In genomic region chr6:146666909-146667308, GRCh38 we compare ENCODE assay signal across 17 cellular contexts.
DNase-seq lines count a peak whose midpoint lies in the region; ATAC-seq and TF ChIP-seq lines count a peak whose summit lies in the region.
"Had no signal": no experiment of that assay in that cellular context is flagged by ENCODE, and none has a peak within 500 bp of the region (broad histone marks: within the 10 kb centered on the region; RNA-seq: fewer than 3 reads in every experiment).

No MANE protein-coding gene starts in this region.

- CTCF ChIA-PET in WTC11 (lab: Charles Lee) = no interaction called here
- CTCF ChIA-PET in PC-9 (lab: Charles Lee) = no interaction called here

- H3K36me3 ChIP-seq in endodermal cell (ENCODE audit: control insufficient read depth, insufficient read depth, low read length) = no peaks in the 10 kb centered on the region
- no peaks in the 10 kb centered on the region for H3K36me3 ChIP-seq in PC-9 (ENCODE audit: low read depth)

- no peaks in the 10 kb centered on the region for H3K9me3 ChIP-seq in endodermal cell (ENCODE audit: control insufficient read depth, low read length)
- H3K9me3 ChIP-seq in PC-9 (ENCODE audit: insufficient read depth, low read depth) = no peaks in the 10 kb centered on the region
- H3K9me3 ChIP-seq: A549 had no signal

- ATAC-seq in WTC11 (peak; percentile 51; the same call in 1 of the 2 replicates), left colon (peak; percentile 42)
- ATAC-seq in effector memory CD8-positive, alpha-beta T cell (replicated peaks) = no peak
- ATAC-seq: A549; CD8-positive, alpha-beta T cell had no signal

- H3K36me3 Mint-ChIP-seq in WTC11 (no peaks in the 10 kb centered on the region), endodermal cell (ENCODE audit: low read depth) (no peaks in the 10 kb centered on the region)
- no peaks in the 10 kb centered on the region for H3K36me3 Mint-ChIP-seq in effector memory CD8-positive, alpha-beta T cell (ENCODE audit: insufficient read depth)
- H3K36me3 Mint-ChIP-seq: CD14-positive monocyte; CD8-positive, alpha-beta T cell; IgD-negative memory B cell had no signal

- H3F3A ChIP-seq in PC-9 (ENCODE audit: insufficient read depth, low read depth) = no peaks in the 10 kb centered on the region

- DNase-seq in OCI-M1 (lab: John Stamatoyannopoulos, UW) = peak; percentile 12
- no peak for DNase-seq in WTC11 (ENCODE audit: low spot score)
- DNase-seq in endodermal cell = no peak
- no peak for DNase-seq in left colon
- DNase-seq in PC-9 = no peak
- DNase-seq in effector memory CD8-positive, alpha-beta T cell = no peak
- DNase-seq in RKO (ENCODE audit: low spot score) = no peak
- DNase-seq in SIG-M5 treated with dmso at 0.1 percent for 504 hours (lab: John Stamatoyannopoulos, UW; ENCODE audit: unreplicated experiment) = no peak
- DNase-seq: CD8-positive, alpha-beta T cell; COR-L47; DMS153; DMS79 treated with DMSO at 0.1 percent for 48 hours; GF-D8; H7 had no signal

- no peaks in the 10 kb centered on the region for H3K9me2 ChIP-seq in PC-9 (ENCODE audit: insufficient read depth)

- H3K4me3 ChIP-seq in endodermal cell (ENCODE audit: low read length) (no peak overlapping the region), PC-9 (no peak overlapping the region)
- H3K4me3 ChIP-seq: A549 had no signal

- H3K4me2 ChIP-seq in PC-9 = no peak overlapping the region
- H3K4me2 ChIP-seq: A549 had no signal

- no peak overlapping the region for H2AFZ ChIP-seq in PC-9

- no peak overlapping the region for H3K9ac ChIP-seq in endodermal cell (ENCODE audit: extremely low read depth, low read length, poor library complexity, severe bottlenecking)

- POLR2A ChIA-PET in WTC11 (lab: Charles Lee) = no interaction called here
- POLR2A ChIA-PET in PC-9 (lab: Charles Lee; ENCODE audit: unreplicated experiment) = no interaction called here

- H3K27me3 Mint-ChIP-seq in WTC11 (ENCODE audit: low read depth) = no peaks in the 10 kb centered on the region; the same call in 1 of the 2 replicates
- no peaks in the 10 kb centered on the region for H3K27me3 Mint-ChIP-seq in endodermal cell (ENCODE audit: insufficient read depth)
- no peaks in the 10 kb centered on the region for H3K27me3 Mint-ChIP-seq in effector memory CD8-positive, alpha-beta T cell
- H3K27me3 Mint-ChIP-seq: IgD-negative memory B cell had no signal

- intact Hi-C loops in left colon (cut with DNase I, micrococcal nuclease) (no loop called here), PC-9 (cut with micrococcal nuclease; ENCODE audit: unreplicated experiment) (no loop called here)

- no peak overlapping the region for H3K27ac Mint-ChIP-seq in WTC11
- no peak overlapping the region for H3K27ac Mint-ChIP-seq in endodermal cell
- no peak overlapping the region for H3K27ac Mint-ChIP-seq in effector memory CD8-positive, alpha-beta T cell
- H3K27ac Mint-ChIP-seq: CD14-positive monocyte; CD8-positive, alpha-beta T cell; IgD-negative memory B cell had no signal

- H4K20me1 ChIP-seq in PC-9 (ENCODE audit: insufficient read depth) = no peaks in the 10 kb centered on the region

- no peaks in the 10 kb centered on the region for H3K79me2 ChIP-seq in PC-9 (ENCODE audit: low read depth)

- H3K9me3 Mint-ChIP-seq in WTC11 = 0 out of 2 replicates have a peak, but pooled peaks cover 4% of the 10 kb centered on the region
- no peaks in the 10 kb centered on the region for H3K9me3 Mint-ChIP-seq in endodermal cell
- H3K9me3 Mint-ChIP-seq in effector memory CD8-positive, alpha-beta T cell = peaks cover 6 to 12% of the 10 kb centered on the region in 2 donors

- no peak for TF ChIP-seq CTCF in WTC11 (IDR thresholded peaks at IDR 0.05)
- peak; percentile 30 for TF ChIP-seq CTCF in endodermal cell (conservative IDR thresholded peaks at IDR 0.05)
- no peak for TF ChIP-seq CTCF in PC-9 (conservative IDR thresholded peaks at IDR 0.05)

- BruUV-seq in PC-9 (replicated peaks; lab: Mats Ljungman, UMichigan) = no TSS peak

- H3K4me3 Mint-ChIP-seq in WTC11 (no peak overlapping the region), endodermal cell (no peak overlapping the region)
- no peak overlapping the region for H3K4me3 Mint-ChIP-seq in effector memory CD8-positive, alpha-beta T cell
- H3K4me3 Mint-ChIP-seq: CD14-positive monocyte; CD8-positive, alpha-beta T cell; IgD-negative memory B cell had no signal

- 14 to 47% methylated on average over 1 to 2 of the region's 2 CpGs for WGBS in endodermal cell (ENCODE audit: insufficient coverage in 1 of 2, insufficient read length in 1 of 2), 2 experiments

- H3K4me1 Mint-ChIP-seq in WTC11 (peaks cover 7% of the 10 kb centered on the region), endodermal cell (peaks cover 10% of the 10 kb centered on the region)
- no peaks in the 10 kb centered on the region for H3K4me1 Mint-ChIP-seq in effector memory CD8-positive, alpha-beta T cell (ENCODE audit: low read depth in 2 of 2)
- H3K4me1 Mint-ChIP-seq: CD14-positive monocyte, IgD-negative memory B cell had no signal

- no peaks in the 10 kb centered on the region for H3K27me3 ChIP-seq in endodermal cell (ENCODE audit: control insufficient read depth, insufficient read depth, low read length, poor library complexity, severe bottlenecking)
- no peaks in the 10 kb centered on the region for H3K27me3 ChIP-seq in PC-9 (ENCODE audit: insufficient read depth, low read depth)

- no peak overlapping the region for H3K27ac ChIP-seq in endodermal cell (ENCODE audit: low read depth, low read length)
- H3K27ac ChIP-seq in PC-9 = no peak overlapping the region
- H3K27ac ChIP-seq: A549 had no signal

- H3K4me1 ChIP-seq in endodermal cell (ENCODE audit: control insufficient read depth, insufficient read depth, low read length) (no peaks in the 10 kb centered on the region), PC-9 (replicated peaks; ENCODE audit: insufficient read depth) (no peaks in the 10 kb centered on the region)
- H3K4me1 ChIP-seq: A549 had no signal

TF ChIP-seq in WTC11, 78 proteins besides CTCF, POLR2A, EP300 and RAD21 (continues in another document):
- TF ChIP-seq ELF4 (CRISPR knock-in tag; IDR thresholded peaks at IDR 0.05; ENCODE audit: low read depth) = no peak
- no peak for TF ChIP-seq E2F4 (CRISPR knock-in tag; IDR thresholded peaks at IDR 0.05; ENCODE audit: borderline replicate concordance, low read depth)
- TF ChIP-seq PREB (CRISPR knock-in tag; IDR thresholded peaks at IDR 0.05; ENCODE audit: borderline replicate concordance) = no peak
- TF ChIP-seq HMGXB4 (CRISPR knock-in tag; IDR thresholded peaks at IDR 0.05) = no peak
- no peak for TF ChIP-seq ATF3 (CRISPR knock-in tag; conservative IDR thresholded peaks at IDR 0.05)
- TF ChIP-seq ZNF317 (CRISPR knock-in tag; IDR thresholded peaks at IDR 0.05; ENCODE audit: borderline replicate concordance, low read depth) = no peak
- no peak for TF ChIP-seq MXD4 (CRISPR knock-in tag; IDR thresholded peaks at IDR 0.05; ENCODE audit: borderline replicate concordance)
- no peak for TF ChIP-seq GRHL2 (CRISPR knock-in tag; IDR thresholded peaks at IDR 0.05; ENCODE audit: insufficient replicate concordance, severe bottlenecking)
- TF ChIP-seq EMX1 (CRISPR knock-in tag; IDR thresholded peaks at IDR 0.05) = no peak
- no peak for TF ChIP-seq HMGA2 (CRISPR knock-in tag; IDR thresholded peaks at IDR 0.05)
- TF ChIP-seq RORB (CRISPR knock-in tag; IDR thresholded peaks at IDR 0.05) = no peak
- TF ChIP-seq ZBTB43 (CRISPR knock-in tag; IDR thresholded peaks at IDR 0.05) = no peak
- TF ChIP-seq NFATC4 (CRISPR knock-in tag; IDR thresholded peaks at IDR 0.05) = no peak
